ENCODE assay signal across 16 cellular contexts in the genomic region with DNA sequence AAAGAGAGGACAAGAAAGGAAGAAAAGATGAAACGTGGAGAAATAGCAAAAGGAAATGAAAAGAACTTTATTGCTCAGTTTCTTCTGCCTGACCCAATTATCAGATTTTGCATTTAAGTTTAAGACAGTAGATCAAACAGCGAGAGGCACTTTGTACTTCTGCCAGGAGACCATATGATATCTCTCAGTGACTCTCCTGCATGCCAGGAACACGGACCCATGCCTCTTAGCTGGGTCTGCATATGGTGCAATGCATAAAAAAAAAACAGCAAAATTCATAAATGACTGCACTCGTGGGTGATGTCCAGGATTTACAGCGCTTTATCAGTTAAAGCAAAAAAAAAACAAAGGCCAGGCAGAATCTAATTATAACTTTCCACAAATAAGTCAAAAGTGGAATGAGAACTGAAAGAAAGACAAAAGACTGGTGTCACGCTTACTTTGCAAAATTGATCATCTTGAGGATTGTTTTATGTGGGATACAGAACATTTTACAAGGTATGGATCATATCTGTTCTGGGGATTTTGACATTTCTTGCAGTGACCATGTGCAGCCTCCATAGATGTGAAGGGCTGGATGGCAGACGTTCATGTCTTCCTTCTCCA.
DNase-seq lines count a peak whose midpoint lies in the region; ATAC-seq and TF ChIP-seq lines count a peak whose summit lies in the region.
"Had no signal": no experiment of that assay in that cellular context is flagged by ENCODE, and none has a peak within 500 bp of the region (broad histone marks: within the 10 kb centered on the region; RNA-seq: fewer than 3 reads in every experiment).

No MANE protein-coding gene starts in this region.

- H3K9me3 ChIP-seq in CD8-positive, alpha-beta memory T cell (ENCODE audit: low read length) = no peaks in the 10 kb centered on the region
- no peaks in the 10 kb centered on the region for H3K9me3 ChIP-seq in prostate gland
- H3K9me3 ChIP-seq: gastrocnemius medialis, upper lobe of left lung had no signal

- peak overlapping the region; percentile 17 for H3K4me3 ChIP-seq in CD8-positive, alpha-beta memory T cell (ENCODE audit: low read length)
- H3K4me3 ChIP-seq in fibroblast of villous mesenchyme (ENCODE audit: low read depth, low read length) = no peak overlapping the region
- no peak overlapping the region for H3K4me3 ChIP-seq in prostate gland
- H3K4me3 ChIP-seq: gastrocnemius medialis, SK-N-MC, upper lobe of left lung had no signal

- H3K9me3 Mint-ChIP-seq in activated CD4-positive, alpha-beta T cell treated with anti-CD3 and anti-CD28 coated beads for 36 hours (ENCODE audit: low read depth) = no peaks in the 10 kb centered on the region
- H3K9me3 Mint-ChIP-seq in CD8-positive, alpha-beta memory T cell = no peaks in the 10 kb centered on the region
- H3K9me3 Mint-ChIP-seq in activated CD4-positive, alpha-beta memory T cell treated with anti-CD3 and anti-CD28 coated beads for 36 hours = no peaks in the 10 kb centered on the region
- no peaks in the 10 kb centered on the region for H3K9me3 Mint-ChIP-seq in HFFc6
- H3K9me3 Mint-ChIP-seq: WTC11 had no signal

- POLR2A ChIA-PET in activated CD4-positive, alpha-beta T cell treated with anti-CD3 and anti-CD28 coated beads for 36 hours (lab: Charles Lee) = interaction anchor here (1.3 to 1.8 kb wide), 2 partner anchors 19 to 20 kb away, joined by 6 to 7 read pairs; no protein-coding TSS in a partner anchor
- POLR2A ChIA-PET in CD8-positive, alpha-beta memory T cell (lab: Charles Lee) = no interaction called here
- POLR2A ChIA-PET in activated CD4-positive, alpha-beta memory T cell treated with anti-CD3 and anti-CD28 coated beads for 36 hours (lab: Charles Lee) = interaction anchor here (0.5 to 10.6 kb wide), 5 partner anchors 13 to 82 kb away, joined by 3 to 85 read pairs (median 25); no protein-coding TSS in a partner anchor
- POLR2A ChIA-PET in RWPE1 (lab: Yijun Ruan, JAX; ENCODE audit: low non-redundant PET) = no interaction called here

- H3K4me1 Mint-ChIP-seq in activated CD4-positive, alpha-beta T cell treated with anti-CD3 and anti-CD28 coated beads for 36 hours = peaks cover 93% of the 10 kb centered on the region
- H3K4me1 Mint-ChIP-seq in CD8-positive, alpha-beta memory T cell = peaks cover 88 to 98% (median 96%) of the 10 kb centered on the region in 3 donors
- H3K4me1 Mint-ChIP-seq in activated CD4-positive, alpha-beta memory T cell treated with anti-CD3 and anti-CD28 coated beads for 36 hours (ENCODE audit: low read depth) = peaks cover 90% of the 10 kb centered on the region
- peaks cover 82% of the 10 kb centered on the region for H3K4me1 Mint-ChIP-seq in HFFc6 (ENCODE audit: low read depth)

- no peak overlapping the region for H3K27ac ChIP-seq in CD8-positive, alpha-beta memory T cell (ENCODE audit: low read depth, low read length)
- H3K27ac ChIP-seq in prostate gland (no peak overlapping the region), RWPE1 (no peak overlapping the region)
- H3K27ac ChIP-seq: gastrocnemius medialis, SK-N-MC had no signal

- H3K27ac Mint-ChIP-seq in activated CD4-positive, alpha-beta T cell treated with anti-CD3 and anti-CD28 coated beads for 36 hours = peak overlapping the region; percentile 99
- peak overlapping the region; percentile 2 to 97 (median 75) for H3K27ac Mint-ChIP-seq in CD8-positive, alpha-beta memory T cell
- H3K27ac Mint-ChIP-seq in activated CD4-positive, alpha-beta memory T cell treated with anti-CD3 and anti-CD28 coated beads for 36 hours = peak overlapping the region; percentile 95
- no peak overlapping the region for H3K27ac Mint-ChIP-seq in HFFc6
- H3K27ac Mint-ChIP-seq: WTC11 had no signal

- H3K4me3 Mint-ChIP-seq in activated CD4-positive, alpha-beta T cell treated with anti-CD3 and anti-CD28 coated beads for 36 hours = peak overlapping the region; percentile 61
- peak overlapping the region; percentile 21 to 78 (median 71) for H3K4me3 Mint-ChIP-seq in CD8-positive, alpha-beta memory T cell
- H3K4me3 Mint-ChIP-seq in activated CD4-positive, alpha-beta memory T cell treated with anti-CD3 and anti-CD28 coated beads for 36 hours = peak overlapping the region; percentile 61
- no peak overlapping the region for H3K4me3 Mint-ChIP-seq in HFFc6
- H3K4me3 Mint-ChIP-seq: WTC11 had no signal

- ATAC-seq in activated CD4-positive, alpha-beta T cell treated with anti-CD3 and anti-CD28 coated beads for 36 hours = no peak
- ATAC-seq: gastrocnemius medialis, sciatic nerve, WTC11 had no signal

- H3K27me3 Mint-ChIP-seq in activated CD4-positive, alpha-beta T cell treated with anti-CD3 and anti-CD28 coated beads for 36 hours = no peaks in the 10 kb centered on the region
- peaks cover 0 to 1% of the 10 kb centered on the region in 2 donors for H3K27me3 Mint-ChIP-seq in CD8-positive, alpha-beta memory T cell
- H3K27me3 Mint-ChIP-seq in activated CD4-positive, alpha-beta memory T cell treated with anti-CD3 and anti-CD28 coated beads for 36 hours = no peaks in the 10 kb centered on the region
- H3K27me3 Mint-ChIP-seq in HFFc6 (ENCODE audit: insufficient read depth) = no peaks in the 10 kb centered on the region

- H3K36me3 ChIP-seq in CD8-positive, alpha-beta memory T cell (ENCODE audit: insufficient read depth, low read length) = no peaks in the 10 kb centered on the region
- H3K36me3 ChIP-seq in prostate gland = no peaks in the 10 kb centered on the region
- H3K36me3 ChIP-seq: gastrocnemius medialis, upper lobe of left lung had no signal

- TF ChIP-seq CTCF in fibroblast of villous mesenchyme (IDR thresholded peaks at IDR 0.05; ENCODE audit: insufficient read depth, low read depth, low read length) = no peak
- TF ChIP-seq CTCF in HFFc6 (IDR thresholded peaks at IDR 0.05) = no peak
- TF ChIP-seq CTCF in prostate gland (IDR thresholded peaks at IDR 0.05) = no peak
- TF ChIP-seq CTCF in RWPE1 (conservative IDR thresholded peaks at IDR 0.05; ENCODE audit: low read depth) = no peak

- H3K27me3 ChIP-seq in CD8-positive, alpha-beta memory T cell (ENCODE audit: insufficient read depth, low read length, poor library complexity, severe bottlenecking) = no peaks in the 10 kb centered on the region
- H3K27me3 ChIP-seq in prostate gland (replicated peaks; ENCODE audit: insufficient read depth) = no peaks in the 10 kb centered on the region
- H3K27me3 ChIP-seq: gastrocnemius medialis, upper lobe of left lung had no signal

- peaks cover 24% of the 10 kb centered on the region for H3K36me3 Mint-ChIP-seq in activated CD4-positive, alpha-beta T cell treated with anti-CD3 and anti-CD28 coated beads for 36 hours (ENCODE audit: low read depth)
- peaks cover 11 to 38% (median 21%) of the 10 kb centered on the region in 3 donors for H3K36me3 Mint-ChIP-seq in CD8-positive, alpha-beta memory T cell
- H3K36me3 Mint-ChIP-seq in activated CD4-positive, alpha-beta memory T cell treated with anti-CD3 and anti-CD28 coated beads for 36 hours = peaks cover 2% of the 10 kb centered on the region
- H3K36me3 Mint-ChIP-seq in HFFc6 (ENCODE audit: low read depth) = peaks cover 17% of the 10 kb centered on the region
- H3K36me3 Mint-ChIP-seq: WTC11 had no signal

- 43% methylated on average over 7 of the region's 7 CpGs for WGBS in prostate gland

- TF ChIP-seq POLR2A in prostate gland (IDR thresholded peaks at IDR 0.05) = no peak

- DNase-seq in activated CD4-positive, alpha-beta T cell treated with anti-CD3 and anti-CD28 coated beads for 36 hours = no peak
- no peak for DNase-seq in activated CD4-positive, alpha-beta T cell treated with anti-CD3 and anti-CD28 coated beads, Interleukin-2, amount 50 U/mL, for 1 hour
- no peak for DNase-seq in CD8-positive, alpha-beta memory T cell
- DNase-seq in activated CD4-positive, alpha-beta memory T cell treated with anti-CD3 and anti-CD28 coated beads for 36 hours = no peak
- peak; percentile 37 for DNase-seq in fibroblast of villous mesenchyme (ENCODE audit: low read depth)
- DNase-seq in HFFc6 = no peak
- no peak for DNase-seq in prostate gland (ENCODE audit: low spot score)
- no peak for DNase-seq in RWPE1 (ENCODE audit: low spot score)
- DNase-seq: activated effector memory CD4-positive, alpha-beta T cell treated with Interleukin-2 at 50 U/mL for 16 hours; gastrocnemius medialis; NCI-H1048; stimulated activated CD4-positive, alpha-beta T cell treated with anti-CD3 and anti-CD28 coated beads, Interleukin-4, amount 100 ng/mL, for 1 hour; upper lobe of left lung had no signal

- H3K4me1 ChIP-seq in CD8-positive, alpha-beta memory T cell (ENCODE audit: insufficient read depth, low read length) = peaks cover 86% of the 10 kb centered on the region
- no peaks in the 10 kb centered on the region for H3K4me1 ChIP-seq in prostate gland (replicated peaks)
- H3K4me1 ChIP-seq: gastrocnemius medialis had no signal

- intact Hi-C loops in activated CD4-positive, alpha-beta T cell treated with anti-CD3 and anti-CD28 coated beads for 36 hours (cut with DNase I, micrococcal nuclease) = loop anchor here (1.0 to 5.0 kb wide), 9 partner anchors 14 to 388 kb away; no protein-coding TSS in a partner anchor
- intact Hi-C loops in activated CD4-positive, alpha-beta memory T cell treated with anti-CD3 and anti-CD28 coated beads for 36 hours (cut with micrococcal nuclease) = loop anchor here (1.0 to 5.0 kb wide), 3 partner anchors 119 to 1343 kb away; no protein-coding TSS in a partner anchor
- intact Hi-C loops in prostate gland (cut with DNase I) = no loop called here

- CTCF ChIA-PET in activated CD4-positive, alpha-beta T cell treated with anti-CD3 and anti-CD28 coated beads for 36 hours (lab: Charles Lee) = interaction anchor here (1.0 to 1.3 kb wide), 2 partner anchors 58 to 79 kb away, joined by 3 to 5 read pairs; no protein-coding TSS in a partner anchor
- CTCF ChIA-PET in CD8-positive, alpha-beta memory T cell (lab: Charles Lee) = interaction anchor here (1.3 kb wide), 1 partner anchor 31 kb away, joined by 3 read pairs; no protein-coding TSS in a partner anchor
- CTCF ChIA-PET in activated CD4-positive, alpha-beta memory T cell treated with anti-CD3 and anti-CD28 coated beads for 36 hours (lab: Charles Lee) = interaction anchor here (1.0 to 2.9 kb wide), 4 partner anchors 20 to 81 kb away, joined by 3 to 22 read pairs (median 6); no protein-coding TSS in a partner anchor
- CTCF ChIA-PET in RWPE1 (lab: Yijun Ruan, JAX) = interaction anchor here (0.6 kb wide), 1 partner anchor 11 kb away, joined by 3 read pairs; no protein-coding TSS in a partner anchor

Comparison
In these comparisons a context has a peak if more than half of its experiments do, and no peak if none do; other contexts are left out.
1. POLR2A ChIA-PET loops: an anchor here in activated CD4-positive, alpha-beta T cell treated with anti-CD3 and anti-CD28 coated beads for 36 hours (1.3 to 1.8 kb wide) and activated CD4-positive, alpha-beta memory T cell treated with anti-CD3 and anti-CD28 coated beads for 36 hours (0.5 to 10.6 kb wide); none called in CD8-positive, alpha-beta memory T cell and RWPE1.